Comparison of ENCODE assay signal across 9 cellular contexts in the genomic region with DNA sequence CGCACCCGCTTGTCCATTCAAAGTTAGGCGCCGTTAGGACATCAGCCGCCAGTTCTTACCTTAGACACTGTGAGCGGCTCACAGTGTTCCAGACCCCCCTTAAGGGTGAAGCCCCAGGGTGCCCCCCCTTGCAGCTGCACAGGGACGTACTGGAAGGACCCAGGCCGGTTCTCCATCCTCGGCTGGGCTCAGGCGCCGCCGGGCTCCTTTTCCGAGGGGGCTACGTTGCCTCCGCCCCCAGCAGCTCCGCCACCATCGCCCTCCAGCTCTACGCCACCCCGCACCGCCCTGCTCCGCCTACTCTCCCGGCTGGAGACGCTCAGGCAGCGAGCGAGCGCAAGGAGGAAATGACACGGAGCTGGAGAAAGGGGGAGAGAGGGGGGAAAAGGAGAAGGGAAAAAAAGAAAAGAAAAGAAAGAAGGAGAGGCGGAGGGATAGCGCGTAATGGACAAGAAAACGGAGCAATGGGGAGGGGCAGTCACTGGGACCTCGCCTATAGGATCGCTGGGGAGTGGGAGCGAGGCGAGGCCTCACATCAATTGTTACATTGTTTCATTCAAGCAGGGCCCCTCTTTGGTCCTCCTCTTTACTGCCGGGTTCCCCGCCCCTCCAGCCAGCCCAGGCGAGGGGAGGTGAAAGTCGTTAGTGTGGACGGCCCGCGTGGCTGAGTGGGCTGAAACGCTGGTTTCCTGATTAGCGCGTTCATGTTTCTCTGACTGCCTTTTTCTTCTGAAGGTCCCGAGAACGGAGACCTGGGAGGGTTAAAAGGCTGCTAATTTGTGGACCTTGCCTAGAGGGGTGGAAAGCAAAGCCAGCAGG. TPM values are rescaled to one million over a fixed set of nuclear protein-coding genes. Genes with fewer than 3 reads are reported as not detected.
DNase-seq lines count a peak whose midpoint lies in the region; ATAC-seq and TF ChIP-seq lines count a peak whose summit lies in the region.
"Had no signal": no experiment of that assay in that cellular context is flagged by ENCODE, and none has a peak within 500 bp of the region (broad histone marks: within the 10 kb centered on the region; RNA-seq: fewer than 3 reads in every experiment).

A gene with protein sequence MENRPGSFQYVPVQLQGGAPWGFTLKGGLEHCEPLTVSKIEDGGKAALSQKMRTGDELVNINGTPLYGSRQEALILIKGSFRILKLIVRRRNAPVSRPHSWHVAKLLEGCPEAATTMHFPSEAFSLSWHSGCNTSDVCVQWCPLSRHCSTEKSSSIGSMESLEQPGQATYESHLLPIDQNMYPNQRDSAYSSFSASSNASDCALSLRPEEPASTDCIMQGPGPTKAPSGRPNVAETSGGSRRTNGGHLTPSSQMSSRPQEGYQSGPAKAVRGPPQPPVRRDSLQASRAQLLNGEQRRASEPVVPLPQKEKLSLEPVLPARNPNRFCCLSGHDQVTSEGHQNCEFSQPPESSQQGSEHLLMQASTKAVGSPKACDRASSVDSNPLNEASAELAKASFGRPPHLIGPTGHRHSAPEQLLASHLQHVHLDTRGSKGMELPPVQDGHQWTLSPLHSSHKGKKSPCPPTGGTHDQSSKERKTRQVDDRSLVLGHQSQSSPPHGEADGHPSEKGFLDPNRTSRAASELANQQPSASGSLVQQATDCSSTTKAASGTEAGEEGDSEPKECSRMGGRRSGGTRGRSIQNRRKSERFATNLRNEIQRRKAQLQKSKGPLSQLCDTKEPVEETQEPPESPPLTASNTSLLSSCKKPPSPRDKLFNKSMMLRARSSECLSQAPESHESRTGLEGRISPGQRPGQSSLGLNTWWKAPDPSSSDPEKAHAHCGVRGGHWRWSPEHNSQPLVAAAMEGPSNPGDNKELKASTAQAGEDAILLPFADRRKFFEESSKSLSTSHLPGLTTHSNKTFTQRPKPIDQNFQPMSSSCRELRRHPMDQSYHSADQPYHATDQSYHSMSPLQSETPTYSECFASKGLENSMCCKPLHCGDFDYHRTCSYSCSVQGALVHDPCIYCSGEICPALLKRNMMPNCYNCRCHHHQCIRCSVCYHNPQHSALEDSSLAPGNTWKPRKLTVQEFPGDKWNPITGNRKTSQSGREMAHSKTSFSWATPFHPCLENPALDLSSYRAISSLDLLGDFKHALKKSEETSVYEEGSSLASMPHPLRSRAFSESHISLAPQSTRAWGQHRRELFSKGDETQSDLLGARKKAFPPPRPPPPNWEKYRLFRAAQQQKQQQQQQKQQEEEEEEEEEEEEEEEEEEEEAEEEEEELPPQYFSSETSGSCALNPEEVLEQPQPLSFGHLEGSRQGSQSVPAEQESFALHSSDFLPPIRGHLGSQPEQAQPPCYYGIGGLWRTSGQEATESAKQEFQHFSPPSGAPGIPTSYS (N-terminal part only) (minus strand): TSS at position 352 of the 819 bp plus-strand sequence. CDS start 176 bp downstream, at position 176.

- peak; percentile 12 for DNase-seq in NCI-H748 (lab: John Stamatoyannopoulos, UW; ENCODE audit: unreplicated experiment)
- no peak for DNase-seq in NCI-H748 treated with DMSO at 0.1 percent for 48 hours (lab: John Stamatoyannopoulos, UW)
- DNase-seq in dorsolateral prefrontal cortex: peak in 9 of 10 donors; percentile 30 to 70 (median 56)
- peak; percentile 61 to 87 for DNase-seq in left lung
- DNase-seq in stomach: peak; percentile 28
- no peak for DNase-seq in DMS79 (lab: John Stamatoyannopoulos, UW)
- DNase-seq in NCI-H2029 (lab: John Stamatoyannopoulos, UW): no peak
- no peak for DNase-seq in erythroblast (lab: John Stamatoyannopoulos, UW)

- TF ChIP-seq POLR2A in stomach (IDR thresholded peaks at IDR 0.05) (no peak), erythroblast (IDR thresholded peaks at IDR 0.05; ENCODE audit: low read length) (no peak)

- WGBS in stomach, 5 donors: 2 to 35% (median 9%) methylated on average over 12 to 47 of the region's 47 CpGs

- peak within 1 kb of the TSS; percentile 20 to 76 (median 59) for H3K4me3 ChIP-seq in dorsolateral prefrontal cortex
- H3K4me3 ChIP-seq in left lung: peak within 1 kb of the TSS; percentile 37 to 52
- H3K4me3 ChIP-seq in stomach: peak within 1 kb of the TSS; percentile 45 to 55 (median 50)

- peak; percentile 90 for ATAC-seq in left lung

- no peak for TF ChIP-seq CTCF in dorsolateral prefrontal cortex (IDR thresholded peaks at IDR 0.05 in 54 of 56, conservative IDR thresholded peaks at IDR 0.05 in 2 of 56; ENCODE audit: low read depth in 1 of 56, partially characterized antibody in 56 of 56)
- no peak for TF ChIP-seq CTCF in left lung (IDR thresholded peaks at IDR 0.05)
- no peak for TF ChIP-seq CTCF in stomach (IDR thresholded peaks at IDR 0.05)

- intact Hi-C loops in dorsolateral prefrontal cortex (cut with DNase I) (loop anchor here (2.0 to 5.0 kb wide), 3 partner anchors 47 to 67 kb away; no protein-coding TSS in a partner anchor), left lung (cut with DNase I) (no loop called here), stomach (cut with DNase I; ENCODE audit: low total_unique reads) (no loop called here)

- H3K9me3 ChIP-seq in left lung: no peaks in the 10 kb centered on the region
- H3K9me3 ChIP-seq in stomach: peaks cover 0 to 9% (median 0%) of the 10 kb centered on the region in 4 donors

- H3K4me1 ChIP-seq in left lung: no peaks in the 10 kb centered on the region
- H3K4me1 ChIP-seq in stomach: peaks cover 0 to 6% (median 3%) of the 10 kb centered on the region in 4 donors

- no peak for TF ChIP-seq EP300 in stomach (IDR thresholded peaks at IDR 0.05)

- H3K27me3 ChIP-seq in dorsolateral prefrontal cortex (peaks cover 0 to 71% (median 17%) of the 10 kb centered on the region in 45 donors), left lung (no peaks in the 10 kb centered on the region), stomach (peaks cover 0 to 16% (median 0%) of the 10 kb centered on the region in 3 donors)

- H3K36me3 ChIP-seq in left lung: no peaks in the 10 kb centered on the region
- no peaks in the 10 kb centered on the region for H3K36me3 ChIP-seq in stomach

- H3K27ac ChIP-seq in dorsolateral prefrontal cortex (peak within 1 kb of the TSS in 58 of 59 donors; percentile 55 to 96 (median 88)), left lung (peak within 1 kb of the TSS; percentile 80 to 81), stomach (peak within 1 kb of the TSS; percentile 42 to 73 (median 54))

RNA-seq across cellular contexts. Expression of the gene that starts here (rescaled TPM):
- total RNA-seq in dorsolateral prefrontal cortex (10 to 100 TPM in 99 of 120 experiments, 1 to 10 TPM in 21; 5.9 to 70.2 (median 17.2) TPM), left lung (10 to 100 TPM; 23.0 to 39.1 TPM), stomach (1 to 10 TPM; 1.2 to 8.3 (median 2.7) TPM)
- 1 to 10 TPM in 2 of 3 donors, under 1 TPM in 1; 0.88 to 7.8 (median 1.6) TPM for polyA plus RNA-seq in stomach
- total RNA-seq: T-helper 2 cell treated with Interferon-gamma antibody and Interleukin-4, amounts not matched to agents 100 ng/mL and 5 ng/mL, for 36 hours had no signal

Comparison
In these comparisons a context has a peak if more than half of its experiments do, and no peak if none do; other contexts are left out.
1. DNase-seq: peak in NCI-H748 (single experiment), dorsolateral prefrontal cortex (9 of 10), left lung (2 of 2) and stomach (single experiment); none in NCI-H748 treated with DMSO at 0.1 percent for 48 hours (single experiment), DMS79 (single experiment), NCI-H2029 (single experiment) and erythroblast (0 of 2).
2. intact Hi-C loops: an anchor here in dorsolateral prefrontal cortex (2.0 to 5.0 kb wide); none called in left lung and stomach.
3. Peak in every context shown above with its lines, with median percentiles within 50 percentile points of each other: H3K27ac ChIP-seq and H3K4me3 ChIP-seq.